In genomic region chr11:96265236-96265737, GRCh38 we compare ENCODE assay signal across 1 cellular context.
TF ChIP-seq lines count a peak whose summit lies in the region.

No MANE protein-coding gene starts in this region.

TF ChIP-seq in IMR-90, 13 proteins besides CTCF, POLR2A, EP300 and RAD21:
- no peak for TF ChIP-seq CEBPB (IDR thresholded peaks at IDR 0.05; ENCODE audit: low read depth, low read length)
